ENCODE assay signal across 2 cellular contexts in genomic region chr11:2369896-2370295, GRCh38.
TF ChIP-seq lines count a peak whose summit lies in the region.

No MANE protein-coding gene starts in this region.

TF ChIP-seq in liver, 16 proteins besides CTCF, POLR2A, EP300 and RAD21:
- TF ChIP-seq, protein P1, sequence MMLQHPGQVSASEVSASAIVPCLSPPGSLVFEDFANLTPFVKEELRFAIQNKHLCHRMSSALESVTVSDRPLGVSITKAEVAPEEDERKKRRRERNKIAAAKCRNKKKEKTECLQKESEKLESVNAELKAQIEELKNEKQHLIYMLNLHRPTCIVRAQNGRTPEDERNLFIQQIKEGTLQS (IDR thresholded peaks at IDR 0.05): no peak
- TF ChIP-seq SP1 (IDR thresholded peaks at IDR 0.05): peak; percentile 83
- TF ChIP-seq, protein P2, sequence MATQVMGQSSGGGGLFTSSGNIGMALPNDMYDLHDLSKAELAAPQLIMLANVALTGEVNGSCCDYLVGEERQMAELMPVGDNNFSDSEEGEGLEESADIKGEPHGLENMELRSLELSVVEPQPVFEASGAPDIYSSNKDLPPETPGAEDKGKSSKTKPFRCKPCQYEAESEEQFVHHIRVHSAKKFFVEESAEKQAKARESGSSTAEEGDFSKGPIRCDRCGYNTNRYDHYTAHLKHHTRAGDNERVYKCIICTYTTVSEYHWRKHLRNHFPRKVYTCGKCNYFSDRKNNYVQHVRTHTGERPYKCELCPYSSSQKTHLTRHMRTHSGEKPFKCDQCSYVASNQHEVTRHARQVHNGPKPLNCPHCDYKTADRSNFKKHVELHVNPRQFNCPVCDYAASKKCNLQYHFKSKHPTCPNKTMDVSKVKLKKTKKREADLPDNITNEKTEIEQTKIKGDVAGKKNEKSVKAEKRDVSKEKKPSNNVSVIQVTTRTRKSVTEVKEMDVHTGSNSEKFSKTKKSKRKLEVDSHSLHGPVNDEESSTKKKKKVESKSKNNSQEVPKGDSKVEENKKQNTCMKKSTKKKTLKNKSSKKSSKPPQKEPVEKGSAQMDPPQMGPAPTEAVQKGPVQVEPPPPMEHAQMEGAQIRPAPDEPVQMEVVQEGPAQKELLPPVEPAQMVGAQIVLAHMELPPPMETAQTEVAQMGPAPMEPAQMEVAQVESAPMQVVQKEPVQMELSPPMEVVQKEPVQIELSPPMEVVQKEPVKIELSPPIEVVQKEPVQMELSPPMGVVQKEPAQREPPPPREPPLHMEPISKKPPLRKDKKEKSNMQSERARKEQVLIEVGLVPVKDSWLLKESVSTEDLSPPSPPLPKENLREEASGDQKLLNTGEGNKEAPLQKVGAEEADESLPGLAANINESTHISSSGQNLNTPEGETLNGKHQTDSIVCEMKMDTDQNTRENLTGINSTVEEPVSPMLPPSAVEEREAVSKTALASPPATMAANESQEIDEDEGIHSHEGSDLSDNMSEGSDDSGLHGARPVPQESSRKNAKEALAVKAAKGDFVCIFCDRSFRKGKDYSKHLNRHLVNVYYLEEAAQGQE (IDR thresholded peaks at IDR 0.05): peak; percentile 75
- TF ChIP-seq FOXA1 (IDR thresholded peaks at IDR 0.05): no peak
- TF ChIP-seq FOXA2 (IDR thresholded peaks at IDR 0.05): no peak
- TF ChIP-seq EGR1 (IDR thresholded peaks at IDR 0.05; ENCODE audit: low read depth in 2 of 2): no peak
- TF ChIP-seq HNF4A (conservative IDR thresholded peaks at IDR 0.05): peak; percentile 85 to 90
- peak in 1 of 2 donors; percentile 62 for TF ChIP-seq GABPA (IDR thresholded peaks at IDR 0.05 in 1 of 2, conservative IDR thresholded peaks at IDR 0.05 in 1 of 2)
- TF ChIP-seq TAF1 (conservative IDR thresholded peaks at IDR 0.05): no peak
- TF ChIP-seq RXRA (IDR thresholded peaks at IDR 0.05): peak; percentile 78 to 92
- peak; percentile 30 for TF ChIP-seq HNF4G (IDR thresholded peaks at IDR 0.05)
- peak; percentile 79 for TF ChIP-seq YY1 (IDR thresholded peaks at IDR 0.05)
- peak; percentile 54 for TF ChIP-seq NR2F2 (IDR thresholded peaks at IDR 0.05)
- TF ChIP-seq MAX (IDR thresholded peaks at IDR 0.05): no peak
- TF ChIP-seq ZBTB33 (IDR thresholded peaks at IDR 0.05): no peak
- TF ChIP-seq JUND (IDR thresholded peaks at IDR 0.05): peak in 1 of 2 donors; percentile 63

TF ChIP-seq in HepG2, 621 proteins besides CTCF, POLR2A, EP300 and RAD21:
- TF ChIP-seq FOXM1 (CRISPR knock-in tag; IDR thresholded peaks at IDR 0.05): no peak
- no peak for TF ChIP-seq ZNF776 (CRISPR knock-in tag; IDR thresholded peaks at IDR 0.05)
- TF ChIP-seq TBX2 (CRISPR knock-in tag; IDR thresholded peaks at IDR 0.05; ENCODE audit: borderline replicate concordance): no peak
- TF ChIP-seq, protein P3, sequence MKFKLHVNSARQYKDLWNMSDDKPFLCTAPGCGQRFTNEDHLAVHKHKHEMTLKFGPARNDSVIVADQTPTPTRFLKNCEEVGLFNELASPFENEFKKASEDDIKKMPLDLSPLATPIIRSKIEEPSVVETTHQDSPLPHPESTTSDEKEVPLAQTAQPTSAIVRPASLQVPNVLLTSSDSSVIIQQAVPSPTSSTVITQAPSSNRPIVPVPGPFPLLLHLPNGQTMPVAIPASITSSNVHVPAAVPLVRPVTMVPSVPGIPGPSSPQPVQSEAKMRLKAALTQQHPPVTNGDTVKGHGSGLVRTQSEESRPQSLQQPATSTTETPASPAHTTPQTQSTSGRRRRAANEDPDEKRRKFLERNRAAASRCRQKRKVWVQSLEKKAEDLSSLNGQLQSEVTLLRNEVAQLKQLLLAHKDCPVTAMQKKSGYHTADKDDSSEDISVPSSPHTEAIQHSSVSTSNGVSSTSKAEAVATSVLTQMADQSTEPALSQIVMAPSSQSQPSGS (CRISPR knock-in tag; IDR thresholded peaks at IDR 0.05): no peak
- TF ChIP-seq ZNF781 (CRISPR knock-in tag; IDR thresholded peaks at IDR 0.05; ENCODE audit: borderline replicate concordance, not compliant biosample characterization): no peak
- no peak for TF ChIP-seq ZNF263 (CRISPR knock-in tag; IDR thresholded peaks at IDR 0.05)
- TF ChIP-seq SMARCE1 (IDR thresholded peaks at IDR 0.05; ENCODE audit: borderline replicate concordance): no peak
- no peak for TF ChIP-seq EEA1 (CRISPR knock-in tag; IDR thresholded peaks at IDR 0.05; ENCODE audit: borderline replicate concordance)
- TF ChIP-seq ZNF563 (CRISPR knock-in tag; IDR thresholded peaks at IDR 0.05): no peak
- TF ChIP-seq, protein P4, sequence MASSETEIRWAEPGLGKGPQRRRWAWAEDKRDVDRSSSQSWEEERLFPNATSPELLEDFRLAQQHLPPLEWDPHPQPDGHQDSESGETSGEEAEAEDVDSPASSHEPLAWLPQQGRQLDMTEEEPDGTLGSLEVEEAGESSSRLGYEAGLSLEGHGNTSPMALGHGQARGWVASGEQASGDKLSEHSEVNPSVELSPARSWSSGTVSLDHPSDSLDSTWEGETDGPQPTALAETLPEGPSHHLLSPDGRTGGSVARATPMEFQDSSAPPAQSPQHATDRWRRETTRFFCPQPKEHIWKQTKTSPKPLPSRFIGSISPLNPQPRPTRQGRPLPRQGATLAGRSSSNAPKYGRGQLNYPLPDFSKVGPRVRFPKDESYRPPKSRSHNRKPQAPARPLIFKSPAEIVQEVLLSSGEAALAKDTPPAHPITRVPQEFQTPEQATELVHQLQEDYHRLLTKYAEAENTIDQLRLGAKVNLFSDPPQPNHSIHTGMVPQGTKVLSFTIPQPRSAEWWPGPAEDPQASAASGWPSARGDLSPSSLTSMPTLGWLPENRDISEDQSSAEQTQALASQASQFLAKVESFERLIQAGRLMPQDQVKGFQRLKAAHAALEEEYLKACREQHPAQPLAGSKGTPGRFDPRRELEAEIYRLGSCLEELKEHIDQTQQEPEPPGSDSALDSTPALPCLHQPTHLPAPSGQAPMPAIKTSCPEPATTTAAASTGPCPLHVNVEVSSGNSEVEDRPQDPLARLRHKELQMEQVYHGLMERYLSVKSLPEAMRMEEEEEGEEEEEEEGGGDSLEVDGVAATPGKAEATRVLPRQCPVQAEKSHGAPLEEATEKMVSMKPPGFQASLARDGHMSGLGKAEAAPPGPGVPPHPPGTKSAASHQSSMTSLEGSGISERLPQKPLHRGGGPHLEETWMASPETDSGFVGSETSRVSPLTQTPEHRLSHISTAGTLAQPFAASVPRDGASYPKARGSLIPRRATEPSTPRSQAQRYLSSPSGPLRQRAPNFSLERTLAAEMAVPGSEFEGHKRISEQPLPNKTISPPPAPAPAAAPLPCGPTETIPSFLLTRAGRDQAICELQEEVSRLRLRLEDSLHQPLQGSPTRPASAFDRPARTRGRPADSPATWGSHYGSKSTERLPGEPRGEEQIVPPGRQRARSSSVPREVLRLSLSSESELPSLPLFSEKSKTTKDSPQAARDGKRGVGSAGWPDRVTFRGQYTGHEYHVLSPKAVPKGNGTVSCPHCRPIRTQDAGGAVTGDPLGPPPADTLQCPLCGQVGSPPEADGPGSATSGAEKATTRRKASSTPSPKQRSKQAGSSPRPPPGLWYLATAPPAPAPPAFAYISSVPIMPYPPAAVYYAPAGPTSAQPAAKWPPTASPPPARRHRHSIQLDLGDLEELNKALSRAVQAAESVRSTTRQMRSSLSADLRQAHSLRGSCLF (CRISPR knock-in tag; IDR thresholded peaks at IDR 0.05; ENCODE audit: borderline replicate concordance): no peak
- TF ChIP-seq NFE2L1 (CRISPR knock-in tag; IDR thresholded peaks at IDR 0.05; ENCODE audit: borderline replicate concordance): no peak
- TF ChIP-seq TP53 (CRISPR knock-in tag; conservative IDR thresholded peaks at IDR 0.05): no peak
- TF ChIP-seq HNRNPUL1 (IDR thresholded peaks at IDR 0.05; ENCODE audit: low read depth, low read length): no peak
- TF ChIP-seq, protein P5, sequence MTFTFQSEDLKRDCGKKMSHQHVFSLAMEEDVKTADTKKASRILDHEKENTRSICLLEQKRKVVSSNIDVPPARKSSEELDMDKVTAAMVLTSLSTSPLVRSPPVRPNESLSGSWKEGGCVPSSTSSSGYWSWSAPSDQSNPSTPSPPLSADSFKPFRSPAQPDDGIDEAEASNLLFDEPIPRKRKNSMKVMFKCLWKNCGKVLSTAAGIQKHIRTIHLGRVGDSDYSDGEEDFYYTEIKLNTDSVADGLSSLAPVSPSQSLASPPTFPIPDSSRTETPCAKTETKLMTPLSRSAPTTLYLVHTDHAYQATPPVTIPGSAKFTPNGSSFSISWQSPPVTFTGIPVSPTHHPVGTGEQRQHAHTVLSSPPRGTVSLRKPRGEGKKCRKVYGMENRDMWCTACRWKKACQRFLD (CRISPR knock-in tag; IDR thresholded peaks at IDR 0.05; ENCODE audit: borderline replicate concordance): no peak
